In genomic region chrX:15761564-15762191, GRCh38 we compare ENCODE assay signal across 9 cellular contexts. TPM values are rescaled to one million over a fixed set of nuclear protein-coding genes. Genes with fewer than 3 reads are reported as not detected.
DNase-seq lines count a peak whose midpoint lies in the region; ATAC-seq and TF ChIP-seq lines count a peak whose summit lies in the region.
"Had no signal": no experiment of that assay in that cellular context is flagged by ENCODE, and none has a peak within 500 bp of the region (broad histone marks: within the 10 kb centered on the region; RNA-seq: fewer than 3 reads in every experiment).

No MANE protein-coding gene starts in this region.

- in situ Hi-C loops in GM13977 (cut with MboI; ENCODE audit: low pct_unique_long_range_greater_than_20kb, low sequenced_read_pairs, unreplicated experiment): no loop called here

- no peak overlapping the region for H3K27ac ChIP-seq in CD8-positive, alpha-beta T cell (ENCODE audit: low read depth, low read length)

- TF ChIP-seq CTCF in CD8-positive, alpha-beta T cell (IDR thresholded peaks at IDR 0.05): peak; percentile 32
- peak; percentile 76 for TF ChIP-seq CTCF in GM13977 (IDR thresholded peaks at IDR 0.05; ENCODE audit: extremely low read depth, insufficient read depth, missing control alignments)

- H3K27ac Mint-ChIP-seq in CD8-positive, alpha-beta T cell: peak overlapping the region; percentile 52

- peaks cover 37% of the 10 kb centered on the region for H3K4me1 Mint-ChIP-seq in CD8-positive, alpha-beta T cell (ENCODE audit: low read depth)

- H3K4me1 ChIP-seq in CD8-positive, alpha-beta T cell (ENCODE audit: insufficient read depth, low read length): peaks cover 15% of the 10 kb centered on the region

- ATAC-seq in CD8-positive, alpha-beta T cell: peak; percentile 54
- ATAC-seq in HG03175 (IDR thresholded peaks at IDR 0.05; ENCODE audit: unreplicated experiment): no peak
- ATAC-seq in HG03442 (IDR thresholded peaks at IDR 0.05; ENCODE audit: unreplicated experiment): no peak

- no peaks in the 10 kb centered on the region for H3K9me3 Mint-ChIP-seq in CD8-positive, alpha-beta T cell

- H3K4me3 ChIP-seq in CD8-positive, alpha-beta T cell (ENCODE audit: low read depth, low read length): no peak overlapping the region

- no peaks in the 10 kb centered on the region for H3K27me3 Mint-ChIP-seq in CD8-positive, alpha-beta T cell (ENCODE audit: low read depth)

- H3K36me3 ChIP-seq in CD8-positive, alpha-beta T cell (ENCODE audit: insufficient read depth, low read length): no peaks in the 10 kb centered on the region

- H3K4me3 Mint-ChIP-seq in CD8-positive, alpha-beta T cell: no peak overlapping the region

- peak in 3 of 7 experiments; percentile 22 to 58 (median 35) for DNase-seq in CD8-positive, alpha-beta T cell
- peak; percentile 60 for DNase-seq in GM13977 (ENCODE audit: low spot score)
- DNase-seq in NCI-H460 (ENCODE audit: extremely low read depth, low read depth): peak; percentile 32
- DNase-seq in amniotic stem cell (lab: John Stamatoyannopoulos, UW): peak; percentile 1
- DNase-seq in iPS-NIHi7 (ENCODE audit: extremely low spot score): peak; percentile 75
- DNase-seq in stromal cell of bone marrow (ENCODE audit: low read depth): peak; percentile 18
- DNase-seq: right cardiac atrium had no signal

- no peaks in the 10 kb centered on the region for H3K27me3 ChIP-seq in CD8-positive, alpha-beta T cell (ENCODE audit: insufficient read depth, low read length)

- intact Hi-C loops in CD8-positive, alpha-beta T cell (cut with DNase I, micrococcal nuclease): loop anchor here (2.0 to 10.0 kb wide), 4 partner anchors 29 to 683 kb away; partner anchors contain the start of genes AP1S2 (in 1 of the 2) and ZRSR2 (in 1 of the 2)

- H3K9me3 ChIP-seq in CD8-positive, alpha-beta T cell (ENCODE audit: low read length): no peaks in the 10 kb centered on the region

- POLR2A ChIA-PET in CD8-positive, alpha-beta T cell (lab: Charles Lee): no interaction called here

- peaks cover 27% of the 10 kb centered on the region for H3K36me3 Mint-ChIP-seq in CD8-positive, alpha-beta T cell

- CTCF ChIA-PET in CD8-positive, alpha-beta T cell (lab: Charles Lee): interaction anchor here (0.6 to 1.0 kb wide), 4 partner anchors 9 to 28 kb away, joined by 3 to 5 read pairs (median 3); no protein-coding TSS in a partner anchor

RNA-seq across cellular contexts. Expression of gene CA5B, which starts 23.6 kb away (rescaled TPM):
- 10 to 100 TPM; 33.9 to 35.2 TPM for total RNA-seq in CD8-positive, alpha-beta T cell
- total RNA-seq in NCI-H460 (2014; rRNA removed; shearing (Covaris generic)): 11.0 and 13.8 TPM in 2 replicates
- 5.2 TPM in 2 replicates for polyA plus RNA-seq in NCI-H460 (2014; cell fraction: nucleus; rRNA removed)

RNA-seq across cellular contexts. Expression of gene ZRSR2, which starts 28.6 kb away (rescaled TPM):
- total RNA-seq in CD8-positive, alpha-beta T cell: 10 to 100 TPM; 21.1 to 21.2 TPM
- total RNA-seq in NCI-H460 (2014; rRNA removed; shearing (Covaris generic)): 5.3 and 5.9 TPM in 2 replicates
- polyA plus RNA-seq in NCI-H460 (2014; cell fraction: nucleus; rRNA removed): 5.6 and 6.9 TPM in 2 replicates
